Comparison of ENCODE assay signal across 29 cellular contexts in the genomic region with DNA sequence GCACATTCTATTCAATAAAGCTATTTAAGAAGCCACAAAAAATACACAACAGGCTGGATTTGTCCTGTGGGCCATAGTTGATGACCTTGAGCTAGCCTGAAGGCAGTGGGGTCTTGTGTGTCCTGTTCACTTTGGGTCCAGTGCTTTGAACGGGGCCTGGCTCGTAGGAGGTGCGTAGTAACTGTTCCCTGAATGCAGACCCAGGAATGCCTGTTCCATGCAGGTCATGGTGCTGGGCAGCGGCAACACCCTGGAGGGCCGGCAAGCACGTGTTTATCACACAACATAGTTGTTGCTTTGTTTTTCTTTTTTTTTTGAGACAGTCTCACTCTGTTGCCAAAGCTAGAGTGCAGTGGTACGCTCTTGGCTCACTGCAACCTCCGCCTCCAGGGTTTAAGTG.
"Had no signal": no experiment of that assay in that cellular context is flagged by ENCODE, and none has a peak within 500 bp of the region (broad histone marks: within the 10 kb centered on the region; RNA-seq: fewer than 3 reads in every experiment).

No MANE protein-coding gene starts in this region.

- H3K36me3 ChIP-seq: MG63, SJSA1 had no signal

- H3K4me1 ChIP-seq: adrenal gland had no signal

- H3K9me3 ChIP-seq: adrenal gland, MG63, SJSA1 had no signal

- H3K27me3 ChIP-seq: adrenal gland, MG63, SJSA1 had no signal

- H3K4me3 ChIP-seq: adrenal gland, MG63, SJSA1 had no signal

- DNase-seq: activated CD4-positive, alpha-beta T cell treated with anti-CD3 and anti-CD28 coated beads for 48 hours; activated CD4-positive, alpha-beta T cell treated with anti-CD3 and anti-CD28 coated beads, Interleukin-2, amount 50 U/mL, for 4 hours; activated CD4-positive, CD25-positive, alpha-beta regulatory T cell treated with anti-CD3 and anti-CD28 coated beads, Interleukin-2, amount 50 U/mL, for 72 hours; activated CD8-positive, alpha-beta memory T cell treated with anti-CD3 and anti-CD28 coated beads, Interleukin-2, amount 50 U/mL, for 48 hours; activated CD8-positive, alpha-beta T cell treated with anti-CD3 and anti-CD28 coated beads, Interleukin-2, amount 10 ng/mL, durations not matched to agents 7 days and 5 days; activated naive CD4-positive, alpha-beta T cell treated with anti-CD3 and anti-CD28 coated beads, Interleukin-2, amount 50 U/mL, for 16 hours; activated naive CD8-positive, alpha-beta T cell treated with anti-CD3 and anti-CD28 coated beads, Interleukin-2, amount 10 ng/mL, durations not matched to agents 7 days and 5 days; activated T-cell treated with anti-CD3 and anti-CD28 coated beads, Interleukin-2, amount 50 U/mL, for 1 hour; adrenal gland; anterior cingulate cortex; MG63; MV-4-11; NCI-H1092 treated with DMSO at 0.1 percent for 48 hours; NCI-H1417 treated with DMSO at 0.1 percent for 48 hours; NCI-H1694; NCI-H2029; NCI-H2107; NCI-H345; NCI-H510A; NCI-H526 treated with DMSO at 0.1 percent for 48 hours; NCI-H82; OCI-M1; RPMI8226; SHP77; SW 1271 had no signal

- H3K27ac ChIP-seq: SJSA1 had no signal

- ATAC-seq: activated CD8-positive, alpha-beta T cell treated with anti-CD3 and anti-CD28 coated beads, Interleukin-2, amount 10 ng/mL, durations not matched to agents 7 days and 5 days; Panc1; SK-N-SH treated with all-trans-retinoic acid at 6 μM for 48 hours; WTC11 had no signal
